8 cellular contexts compared by ENCODE assay signal in the genomic region with DNA sequence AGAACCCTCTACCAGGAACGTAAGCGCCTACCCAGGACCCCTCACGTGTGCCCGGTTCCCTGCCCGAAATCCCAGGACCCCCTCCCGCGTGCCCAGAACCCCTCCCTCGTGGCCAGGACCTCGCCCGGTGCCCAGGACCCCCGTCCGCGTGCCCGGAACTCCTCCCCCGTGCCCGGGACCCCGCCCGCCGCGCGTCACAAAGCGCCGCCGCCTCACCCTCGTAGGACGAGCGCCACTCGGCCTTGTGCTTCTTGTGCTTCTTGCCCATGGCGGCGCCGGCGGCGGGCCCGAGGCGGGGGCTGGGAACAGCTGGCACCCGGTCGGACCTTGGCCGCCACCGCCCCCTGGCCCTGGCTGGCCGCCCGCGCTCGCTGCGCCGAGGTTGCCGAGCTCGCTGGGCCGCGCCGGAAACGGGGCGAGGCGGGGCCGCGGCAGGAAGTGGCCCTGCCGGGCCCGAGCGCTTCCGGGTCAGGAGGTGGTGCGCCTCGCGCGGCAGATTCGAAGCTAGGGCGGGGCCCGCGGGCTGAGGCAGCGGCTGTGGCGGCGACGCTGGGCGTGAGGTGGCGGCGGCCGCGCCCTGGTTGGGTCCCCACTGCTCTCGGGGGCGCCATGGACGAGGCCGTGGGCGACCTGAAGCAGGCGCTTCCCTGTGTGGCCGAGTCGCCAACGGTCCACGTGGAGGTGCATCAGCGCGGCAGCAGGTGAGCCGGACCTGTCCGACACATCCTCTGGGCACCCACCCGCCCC. TPM values are rescaled to one million over a fixed set of nuclear protein-coding genes. Genes with fewer than 3 reads are reported as not detected.
DNase-seq lines count a peak whose midpoint lies in the region; ATAC-seq and TF ChIP-seq lines count a peak whose summit lies in the region.

A gene (minus strand): TSS at position 412 of the 747 bp plus-strand sequence. CDS start 144 bp downstream, at position 268.
A gene with protein sequence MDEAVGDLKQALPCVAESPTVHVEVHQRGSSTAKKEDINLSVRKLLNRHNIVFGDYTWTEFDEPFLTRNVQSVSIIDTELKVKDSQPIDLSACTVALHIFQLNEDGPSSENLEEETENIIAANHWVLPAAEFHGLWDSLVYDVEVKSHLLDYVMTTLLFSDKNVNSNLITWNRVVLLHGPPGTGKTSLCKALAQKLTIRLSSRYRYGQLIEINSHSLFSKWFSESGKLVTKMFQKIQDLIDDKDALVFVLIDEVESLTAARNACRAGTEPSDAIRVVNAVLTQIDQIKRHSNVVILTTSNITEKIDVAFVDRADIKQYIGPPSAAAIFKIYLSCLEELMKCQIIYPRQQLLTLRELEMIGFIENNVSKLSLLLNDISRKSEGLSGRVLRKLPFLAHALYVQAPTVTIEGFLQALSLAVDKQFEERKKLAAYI (plus strand): TSS at position 495 of the 747 bp plus-strand sequence. CDS start 115 bp downstream, at position 610.

- H3K36me3 ChIP-seq in mucosa of descending colon (ENCODE audit: low read depth): no peaks in the 10 kb centered on the region

- TF ChIP-seq CTCF in epithelial cell of esophagus (IDR thresholded peaks at IDR 0.05; ENCODE audit: insufficient read depth, low read depth, low read length, missing control alignments): no peak
- TF ChIP-seq CTCF in mucosa of descending colon (IDR thresholded peaks at IDR 0.05): no peak

- intact Hi-C loops in mucosa of descending colon (cut with DNase I, micrococcal nuclease): no loop called here

- peak within 1 kb of the TSS; percentile 98 for H3K4me3 ChIP-seq in epithelial cell of esophagus (ENCODE audit: low read length)
- H3K4me3 ChIP-seq in mucosa of descending colon: peak within 1 kb of the TSS; percentile 63

- DNase-seq in COLO668 (lab: John Stamatoyannopoulos, UW; ENCODE audit: unreplicated experiment) (peak; percentile 97), NOMO-1 treated with dmso at 0.1 percent for 144 hours (lab: John Stamatoyannopoulos, UW; ENCODE audit: unreplicated experiment) (peak; percentile 93), epithelial cell of esophagus (ENCODE audit: low read depth) (peak; percentile 81), mucosa of descending colon (peak; percentile 87 to 93 (median 91))
- peak; percentile 92 for DNase-seq in activated CD8-positive, alpha-beta memory T cell treated with anti-CD3 and anti-CD28 coated beads, Interleukin-2, amount 50 U/mL, for 48 hours
- DNase-seq in stimulated activated CD8-positive, alpha-beta memory T cell treated with anti-CD3 and anti-CD28 coated beads, Interleukin-4, amount 100 ng/mL, for 24 hours (ENCODE audit: low read depth): peak; percentile 76

- H3K4me1 ChIP-seq in mucosa of descending colon (ENCODE audit: low read depth): peaks cover 16% of the 10 kb centered on the region

- ATAC-seq in GM19397 (IDR thresholded peaks at IDR 0.05; ENCODE audit: unreplicated experiment): peak; percentile 93
- ATAC-seq in HG03565 (IDR thresholded peaks at IDR 0.05; ENCODE audit: unreplicated experiment): peak; percentile 93
- ATAC-seq in mucosa of descending colon: peak; percentile 95

- H3K9me3 ChIP-seq in mucosa of descending colon: no peaks in the 10 kb centered on the region

RNA-seq across cellular contexts. Expression of the first gene that starts in this region (rescaled TPM):
- 10 to 100 TPM; 30.8 to 46.5 (median 36.7) TPM for total RNA-seq in mucosa of descending colon

RNA-seq across cellular contexts. Expression of the second gene that starts in this region (rescaled TPM):
- 1 to 10 TPM; 1.4 to 7.1 (median 2.1) TPM for total RNA-seq in mucosa of descending colon

Comparison
In these comparisons a context has a peak if more than half of its experiments do, and no peak if none do; other contexts are left out.
1. Peak in every context shown above with its lines: DNase-seq, ATAC-seq and H3K4me3 ChIP-seq.